Comparison of ENCODE assay signal across 8 cellular contexts in the genomic region with DNA sequence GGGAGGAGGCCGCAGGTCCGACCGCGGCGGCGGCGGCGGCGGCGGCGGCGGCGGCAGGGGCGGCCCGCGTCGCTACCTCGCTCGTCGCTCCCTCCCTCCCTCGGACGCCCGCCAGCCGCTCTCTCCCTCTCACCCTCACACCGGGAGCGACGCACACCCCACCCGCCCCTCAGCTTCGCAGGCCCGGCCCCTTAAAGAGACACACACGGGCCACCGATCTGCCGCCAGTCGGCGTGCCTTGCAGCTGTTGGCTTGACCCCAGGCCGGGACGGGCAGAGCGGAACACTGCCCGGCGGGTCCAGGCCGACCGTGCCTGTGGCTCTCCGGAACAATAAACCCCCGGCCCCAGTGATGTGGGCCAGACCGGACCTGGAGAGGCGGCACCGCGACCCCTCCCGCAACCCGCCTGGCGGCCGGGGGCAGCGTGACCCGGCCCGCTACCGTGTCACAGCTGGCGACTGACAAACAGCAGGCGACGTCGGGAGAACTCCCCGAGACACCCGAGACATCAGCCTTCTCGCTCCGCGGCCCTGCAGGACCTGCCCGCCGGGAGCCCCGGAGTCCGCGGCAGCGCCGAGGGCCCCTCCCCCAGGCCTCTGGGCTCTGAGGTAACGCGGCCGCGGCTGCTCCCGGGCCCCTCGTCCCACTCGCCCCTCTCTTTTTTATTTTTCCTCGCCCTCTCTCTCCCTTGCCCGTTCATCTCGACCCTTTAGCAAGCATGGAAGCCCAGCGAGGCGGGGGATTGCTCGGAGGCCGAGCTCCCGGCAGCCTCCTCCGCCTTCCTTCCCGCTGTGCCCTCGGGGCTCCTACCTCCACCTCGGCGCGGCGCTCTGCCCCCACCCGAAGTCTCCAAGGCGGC. TPM values are rescaled to one million over a fixed set of nuclear protein-coding genes. Genes with fewer than 3 reads are reported as not detected.
DNase-seq lines count a peak whose midpoint lies in the region; ATAC-seq and TF ChIP-seq lines count a peak whose summit lies in the region.

A gene with protein sequence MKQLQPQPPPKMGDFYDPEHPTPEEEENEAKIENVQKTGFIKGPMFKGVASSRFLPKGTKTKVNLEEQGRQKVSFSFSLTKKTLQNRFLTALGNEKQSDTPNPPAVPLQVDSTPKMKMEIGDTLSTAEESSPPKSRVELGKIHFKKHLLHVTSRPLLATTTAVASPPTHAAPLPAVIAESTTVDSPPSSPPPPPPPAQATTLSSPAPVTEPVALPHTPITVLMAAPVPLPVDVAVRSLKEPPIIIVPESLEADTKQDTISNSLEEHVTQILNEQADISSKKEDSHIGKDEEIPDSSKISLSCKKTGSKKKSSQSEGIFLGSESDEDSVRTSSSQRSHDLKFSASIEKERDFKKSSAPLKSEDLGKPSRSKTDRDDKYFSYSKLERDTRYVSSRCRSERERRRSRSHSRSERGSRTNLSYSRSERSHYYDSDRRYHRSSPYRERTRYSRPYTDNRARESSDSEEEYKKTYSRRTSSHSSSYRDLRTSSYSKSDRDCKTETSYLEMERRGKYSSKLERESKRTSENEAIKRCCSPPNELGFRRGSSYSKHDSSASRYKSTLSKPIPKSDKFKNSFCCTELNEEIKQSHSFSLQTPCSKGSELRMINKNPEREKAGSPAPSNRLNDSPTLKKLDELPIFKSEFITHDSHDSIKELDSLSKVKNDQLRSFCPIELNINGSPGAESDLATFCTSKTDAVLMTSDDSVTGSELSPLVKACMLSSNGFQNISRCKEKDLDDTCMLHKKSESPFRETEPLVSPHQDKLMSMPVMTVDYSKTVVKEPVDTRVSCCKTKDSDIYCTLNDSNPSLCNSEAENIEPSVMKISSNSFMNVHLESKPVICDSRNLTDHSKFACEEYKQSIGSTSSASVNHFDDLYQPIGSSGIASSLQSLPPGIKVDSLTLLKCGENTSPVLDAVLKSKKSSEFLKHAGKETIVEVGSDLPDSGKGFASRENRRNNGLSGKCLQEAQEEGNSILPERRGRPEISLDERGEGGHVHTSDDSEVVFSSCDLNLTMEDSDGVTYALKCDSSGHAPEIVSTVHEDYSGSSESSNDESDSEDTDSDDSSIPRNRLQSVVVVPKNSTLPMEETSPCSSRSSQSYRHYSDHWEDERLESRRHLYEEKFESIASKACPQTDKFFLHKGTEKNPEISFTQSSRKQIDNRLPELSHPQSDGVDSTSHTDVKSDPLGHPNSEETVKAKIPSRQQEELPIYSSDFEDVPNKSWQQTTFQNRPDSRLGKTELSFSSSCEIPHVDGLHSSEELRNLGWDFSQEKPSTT (N-terminal part only) (minus strand): TSS at position 124 of the 859 bp plus-strand sequence. CDS start 189 bp downstream, outside the sequence.

- intact Hi-C loops in mammary epithelial cell (cut with micrococcal nuclease), result loop anchor here (1.0 to 10.0 kb wide), 6 partner anchors 50 to 230 kb away; partner anchors contain the start of genes KIF9 and KLHL18

- peaks cover 89% of the 10 kb centered on the region for H3K79me2 ChIP-seq in ACC112 (ENCODE audit: control insufficient read depth, insufficient read depth, low read length, unreplicated experiment)
- H3K79me2 ChIP-seq in mammary epithelial cell (ENCODE audit: insufficient read depth, low read length), result peaks cover 79% of the 10 kb centered on the region
- peaks cover 88% of the 10 kb centered on the region for H3K79me2 ChIP-seq in smooth muscle cell (ENCODE audit: low read depth)

- H4K20me1 ChIP-seq in mammary epithelial cell (ENCODE audit: insufficient read depth, low read length) (peaks cover 1% of the 10 kb centered on the region), smooth muscle cell (ENCODE audit: low read depth) (peaks cover 50% of the 10 kb centered on the region)

- peaks cover 27% of the 10 kb centered on the region for H3K4me1 ChIP-seq in ACC112 (ENCODE audit: control insufficient read depth, insufficient read depth, low read length, unreplicated experiment)
- peaks cover 13% of the 10 kb centered on the region for H3K4me1 ChIP-seq in mammary epithelial cell (ENCODE audit: insufficient read depth, low read length)
- peaks cover 21% of the 10 kb centered on the region for H3K4me1 ChIP-seq in smooth muscle cell (ENCODE audit: low read depth)

- H3K9ac ChIP-seq in mammary epithelial cell (ENCODE audit: insufficient read depth, low read length), result peak within 1 kb of the TSS; percentile 88
- H3K9ac ChIP-seq in smooth muscle cell (ENCODE audit: low read depth), result peak within 1 kb of the TSS; percentile 96

- no TSS peak for BruUV-seq in mammary epithelial cell (replicated peaks; lab: Mats Ljungman, UMichigan)

- H3K27me3 ChIP-seq in ACC112 (ENCODE audit: insufficient read depth, low read length) (no peaks in the 10 kb centered on the region), mammary epithelial cell (ENCODE audit: insufficient read depth, low read length) (no peaks in the 10 kb centered on the region), smooth muscle cell (ENCODE audit: low read depth) (no peaks in the 10 kb centered on the region)

- H3K36me3 ChIP-seq in ACC112 (ENCODE audit: insufficient read depth, low read length) (no peaks in the 10 kb centered on the region), mammary epithelial cell (ENCODE audit: insufficient read depth, low read length) (no peaks in the 10 kb centered on the region), smooth muscle cell (ENCODE audit: low read depth) (no peaks in the 10 kb centered on the region)

- H3K27ac ChIP-seq in ACC112 (ENCODE audit: low read depth, low read length) (peak within 1 kb of the TSS; percentile 77), mammary epithelial cell (ENCODE audit: insufficient read depth, low read depth, low read length) (peak within 1 kb of the TSS; percentile 80), smooth muscle cell (ENCODE audit: low read depth) (peak within 1 kb of the TSS; percentile 84)

- H3K4me2 ChIP-seq in mammary epithelial cell (ENCODE audit: insufficient read depth, low read depth, low read length) (peak within 1 kb of the TSS; percentile 80), smooth muscle cell (peak within 1 kb of the TSS; percentile 88)

- H3K9me3 ChIP-seq in mammary epithelial cell (replicated peaks; ENCODE audit: insufficient read depth, low read length) (no peaks in the 10 kb centered on the region), smooth muscle cell (replicated peaks; ENCODE audit: low read depth) (no peaks in the 10 kb centered on the region)

- H2AFZ ChIP-seq in ACC112 (ENCODE audit: low read length, unreplicated experiment) (peak within 1 kb of the TSS; percentile 88), mammary epithelial cell (ENCODE audit: low read depth, low read length) (peak within 1 kb of the TSS; percentile 99), smooth muscle cell (ENCODE audit: low read depth) (peak within 1 kb of the TSS; percentile 93)

- 0% methylated on average over 12 of the region's 96 CpGs for WGBS in mammary epithelial cell (ENCODE audit: low coverage, missing lambda C conversion rate)
- under 1% methylated on average over 66 of the region's 96 CpGs for WGBS in smooth muscle cell (ENCODE audit: low lambda C conversion rate)

- TF ChIP-seq CTCF in WI38 (IDR thresholded peaks at IDR 0.05; ENCODE audit: low read depth, low read length) (0 out of 2 replicates have a peak, but pooled peaks have one; percentile 4), mammary epithelial cell (conservative IDR thresholded peaks at IDR 0.05 in 1 of 2, IDR thresholded peaks at IDR 0.05 in 1 of 2; ENCODE audit: extremely low read depth in 1 of 2, insufficient read depth in 1 of 2, low read depth in 1 of 2, low read length in 2 of 2) (peak in 1 of 2 donors; percentile 42), smooth muscle cell (IDR thresholded peaks at IDR 0.05; ENCODE audit: borderline replicate concordance, insufficient read depth, poor library complexity, severe bottlenecking) (peak; percentile 18)

- CTCF ChIA-PET in mammary epithelial cell (lab: Charles Lee; ENCODE audit: low non-redundant PET), result no interaction called here

- H3K4me3 ChIP-seq in ACC112 (ENCODE audit: low read depth, low read length) (peak within 1 kb of the TSS; percentile 90), WI38 (ENCODE audit: low read depth, low read length) (peak within 1 kb of the TSS; percentile 73), mammary epithelial cell (replicated peaks in 1 of 3; ENCODE audit: insufficient read depth in 1 of 3, low read depth in 2 of 3, low read length in 3 of 3) (peak within 1 kb of the TSS; percentile 92 to 99 (median 95)), smooth muscle cell (peak within 1 kb of the TSS; percentile 89)

- DNase-seq in NCI-H2196 (lab: John Stamatoyannopoulos, UW; ENCODE audit: unreplicated experiment) (peak; percentile 74), mammary epithelial cell (peak; percentile 91), iPS-NIHi7 (ENCODE audit: extremely low spot score) (peak; percentile 92), smooth muscle cell (lab: John Stamatoyannopoulos, UW; ENCODE audit: unreplicated experiment) (peak; percentile 68)

- ATAC-seq in GM18858 (IDR thresholded peaks at IDR 0.05; ENCODE audit: unreplicated experiment), result peak; percentile 41
- peak; percentile 63 for ATAC-seq in HG03066 (IDR thresholded peaks at IDR 0.05; ENCODE audit: low read depth, unreplicated experiment)

- H3F3A ChIP-seq in smooth muscle cell (ENCODE audit: low read depth), result peaks cover 9% of the 10 kb centered on the region

- dilution Hi-C loops in mammary epithelial cell (cut with HindIII; ENCODE audit: low sequenced_read_pairs), result no loop called here

- in situ Hi-C loops in mammary epithelial cell (cut with MboI; ENCODE audit: low sequenced_read_pairs in 2 of 2), result no loop called here

RNA-seq across cellular contexts. Expression of the gene that starts here (rescaled TPM):
- total RNA-seq in mammary epithelial cell (10 to 100 TPM; 27.7 to 36.5 TPM), smooth muscle cell (28.4 and 31.4 TPM in 2 replicates)
- polyA plus RNA-seq in mammary epithelial cell (12.2 TPM), smooth muscle cell (8.3 and 13.1 TPM in 2 replicates)
- 48.1 TPM for polyA minus RNA-seq in mammary epithelial cell

Comparison
In these comparisons a context has a peak if more than half of its experiments do, and no peak if none do; other contexts are left out.
1. Peak in every context shown above with its lines: DNase-seq, ATAC-seq, H3K4me3 ChIP-seq and H3K27ac ChIP-seq.